In genomic region chr7:134959810-134960209, GRCh38 we compare ENCODE assay signal across 14 cellular contexts. TPM values are rescaled to one million over a fixed set of nuclear protein-coding genes. Genes with fewer than 3 reads are reported as not detected.
DNase-seq lines count a peak whose midpoint lies in the region; ATAC-seq and TF ChIP-seq lines count a peak whose summit lies in the region.
"Had no signal": no experiment of that assay in that cellular context is flagged by ENCODE, and none has a peak within 500 bp of the region (broad histone marks: within the 10 kb centered on the region; RNA-seq: fewer than 3 reads in every experiment).

No MANE protein-coding gene starts in this region.

- H3K36me3 Mint-ChIP-seq in natural killer cell: no peaks in the 10 kb centered on the region
- no peaks in the 10 kb centered on the region for H3K36me3 Mint-ChIP-seq in stimulated activated naive B cell treated with anti-CD40 and anti-IgM and Interleukin-4, amounts not matched to agents 10 μg/mL and 1 μg/mL and 100 μg/mL, for 72 hours
- H3K36me3 Mint-ChIP-seq: CD4-positive, alpha-beta memory T cell had no signal

- H3K9me3 ChIP-seq in ascending aorta: no peaks in the 10 kb centered on the region
- no peaks in the 10 kb centered on the region for H3K9me3 ChIP-seq in gastroesophageal sphincter
- H3K9me3 ChIP-seq in stomach smooth muscle (ENCODE audit: control insufficient read depth in 2 of 2, low read length in 2 of 2): no peaks in the 10 kb centered on the region
- H3K9me3 ChIP-seq: HAP-1 had no signal

- ATAC-seq in gastroesophageal sphincter (no peak), HG02642 (IDR thresholded peaks at IDR 0.05; ENCODE audit: poor library complexity, unreplicated experiment) (no peak), natural killer cell (no peak)
- ATAC-seq in stimulated activated naive B cell treated with anti-CD40 and anti-IgM and Interleukin-4, amounts not matched to agents 10 μg/mL and 1 μg/mL and 100 μg/mL, for 72 hours (replicated peaks): no peak
- ATAC-seq: GM12878, HepG2 had no signal

- H3K4me3 ChIP-seq in ascending aorta (no peak overlapping the region), gastroesophageal sphincter (no peak overlapping the region), stomach smooth muscle (ENCODE audit: low read length in 2 of 2) (no peak overlapping the region)
- H3K4me3 ChIP-seq: GM12878, HAP-1 had no signal

- H3K27ac ChIP-seq in C4-2B (peak overlapping the region; percentile 94), ascending aorta (peak overlapping the region; percentile 64 to 71), gastroesophageal sphincter (peak overlapping the region; percentile 11 to 71 (median 55)), stomach smooth muscle (ENCODE audit: low read length) (peak overlapping the region; percentile 49)

- DNase-seq in ascending aorta (ENCODE audit: low spot score in 2 of 2) (no peak), natural killer cell (no peak)
- no peak for DNase-seq in stimulated activated naive B cell treated with anti-CD40 and anti-IgM and Interleukin-4, amounts not matched to agents 10 μg/mL and 1 μg/mL and 100 μg/mL, for 72 hours
- DNase-seq: C1 segment of cervical spinal cord; CD4-positive, alpha-beta memory T cell; DMS79 had no signal

- no peaks in the 10 kb centered on the region for H3K27me3 ChIP-seq in ascending aorta
- no peaks in the 10 kb centered on the region for H3K27me3 ChIP-seq in gastroesophageal sphincter
- no peaks in the 10 kb centered on the region for H3K27me3 ChIP-seq in stomach smooth muscle (ENCODE audit: control insufficient read depth in 1 of 2, insufficient read depth in 2 of 2, low read length in 2 of 2)

- intact Hi-C loops in ascending aorta (cut with DNase I): no loop called here
- intact Hi-C loops in natural killer cell (cut with micrococcal nuclease): no loop called here

- no peaks in the 10 kb centered on the region for H3K9me3 Mint-ChIP-seq in natural killer cell
- H3K9me3 Mint-ChIP-seq in stimulated activated naive B cell treated with anti-CD40 and anti-IgM and Interleukin-4, amounts not matched to agents 10 μg/mL and 1 μg/mL and 100 μg/mL, for 72 hours: no peaks in the 10 kb centered on the region

- no peak overlapping the region for H3K9ac ChIP-seq in stomach smooth muscle (ENCODE audit: low read length in 2 of 2)

- no peaks in the 10 kb centered on the region for H3K4me1 Mint-ChIP-seq in natural killer cell
- peaks cover 0 to 1% of the 10 kb centered on the region in 2 donors for H3K4me1 Mint-ChIP-seq in stimulated activated naive B cell treated with anti-CD40 and anti-IgM and Interleukin-4, amounts not matched to agents 10 μg/mL and 1 μg/mL and 100 μg/mL, for 72 hours
- H3K4me1 Mint-ChIP-seq: B cell; CD4-positive, alpha-beta memory T cell had no signal

- TF ChIP-seq POLR2A in gastroesophageal sphincter (IDR thresholded peaks at IDR 0.05): no peak

- H3K27me3 Mint-ChIP-seq in natural killer cell (ENCODE audit: low read depth in 2 of 2): peaks cover 3 to 12% of the 10 kb centered on the region in 2 donors
- peaks cover 7 to 22% of the 10 kb centered on the region in 2 donors for H3K27me3 Mint-ChIP-seq in stimulated activated naive B cell treated with anti-CD40 and anti-IgM and Interleukin-4, amounts not matched to agents 10 μg/mL and 1 μg/mL and 100 μg/mL, for 72 hours

- 76 to 85% methylated on average over 5 of the region's 5 CpGs for WGBS in gastroesophageal sphincter (ENCODE audit: low coverage in 1 of 2), 2 donors

- H3K36me3 ChIP-seq in ascending aorta (peaks cover 62 to 86% of the 10 kb centered on the region in 2 donors), gastroesophageal sphincter (peaks cover 21 to 91% of the 10 kb centered on the region in 2 donors), stomach smooth muscle (ENCODE audit: control insufficient read depth in 2 of 2, insufficient read depth in 2 of 2, low read length in 2 of 2) (peaks cover 58 to 76% of the 10 kb centered on the region in 2 donors)

- H3K4me1 ChIP-seq in ascending aorta (peaks cover 5 to 33% of the 10 kb centered on the region in 2 donors), gastroesophageal sphincter (peaks cover 0 to 61% (median 20%) of the 10 kb centered on the region in 3 donors), stomach smooth muscle (ENCODE audit: control insufficient read depth, insufficient read depth, low read length) (peaks cover 21% of the 10 kb centered on the region)
- H3K4me1 ChIP-seq: HAP-1 had no signal

- no peak for TF ChIP-seq EP300 in gastroesophageal sphincter (IDR thresholded peaks at IDR 0.05)

- TF ChIP-seq CTCF in C4-2B (conservative IDR thresholded peaks at IDR 0.05): no peak
- no peak for TF ChIP-seq CTCF in ascending aorta (IDR thresholded peaks at IDR 0.05)
- no peak for TF ChIP-seq CTCF in gastroesophageal sphincter (IDR thresholded peaks at IDR 0.05)
- TF ChIP-seq CTCF in natural killer cell (IDR thresholded peaks at IDR 0.05): no peak

- H3K27ac Mint-ChIP-seq in natural killer cell: no peak overlapping the region
- no peak overlapping the region for H3K27ac Mint-ChIP-seq in stimulated activated naive B cell treated with anti-CD40 and anti-IgM and Interleukin-4, amounts not matched to agents 10 μg/mL and 1 μg/mL and 100 μg/mL, for 72 hours
- H3K27ac Mint-ChIP-seq: B cell; CD4-positive, alpha-beta memory T cell had no signal

- H3K4me3 Mint-ChIP-seq in natural killer cell: no peak overlapping the region
- H3K4me3 Mint-ChIP-seq in stimulated activated naive B cell treated with anti-CD40 and anti-IgM and Interleukin-4, amounts not matched to agents 10 μg/mL and 1 μg/mL and 100 μg/mL, for 72 hours: no peak overlapping the region
- H3K4me3 Mint-ChIP-seq: B cell; CD4-positive, alpha-beta memory T cell had no signal

RNA-seq across cellular contexts. Expression of gene AGBL3, which starts 26.5 kb away (rescaled TPM):
- total RNA-seq in ascending aorta (2.8 TPM), gastroesophageal sphincter (1 to 10 TPM in 3 of 4 donors, under 1 TPM in 1; 0.30 to 5.6 (median 3.1) TPM), natural killer cell (1 to 10 TPM in 2 of 3 donors, under 1 TPM in 1; 0.99 to 2.3 (median 1.4) TPM)
